Comparison of ENCODE assay signal across 20 cellular contexts in the genomic region with DNA sequence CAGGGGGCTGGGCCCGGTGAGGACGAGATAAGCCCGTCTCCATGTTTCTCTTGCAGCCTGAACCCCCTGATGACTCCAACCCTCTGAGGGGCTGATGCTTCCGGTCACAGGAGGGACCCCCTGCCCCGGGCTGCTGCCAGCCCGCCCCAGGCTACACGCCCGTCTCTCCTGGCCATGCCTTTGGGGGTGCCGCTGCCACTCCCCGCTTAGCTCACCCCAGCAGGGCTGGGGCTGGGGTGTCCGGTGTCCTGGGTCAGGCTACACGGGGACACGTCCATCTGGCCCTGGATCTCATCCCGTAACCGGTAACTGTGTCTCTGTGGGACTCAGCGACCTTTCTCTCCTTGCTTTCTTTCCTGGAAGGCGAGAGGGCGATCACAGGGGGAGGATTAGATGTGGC.
"Had no signal": no experiment of that assay in that cellular context is flagged by ENCODE, and none has a peak within 500 bp of the region (broad histone marks: within the 10 kb centered on the region; RNA-seq: fewer than 3 reads in every experiment).

No MANE protein-coding gene starts in this region.

- ATAC-seq: activated CD8-positive, alpha-beta memory T cell treated with anti-CD3 and anti-CD28 coated beads, Interleukin-2, amount 10 ng/mL, durations not matched to agents 7 days and 5 days; SK-N-SH treated with all-trans-retinoic acid at 6 μM for 48 hours; WTC11 had no signal

- H3K27me3 ChIP-seq: Peyer's patch, SJSA1 had no signal

- DNase-seq: activated CD4-positive, alpha-beta T cell treated with anti-CD3 and anti-CD28 coated beads for 1 hour; activated CD4-positive, alpha-beta T cell treated with anti-CD3 and anti-CD28 coated beads, Interleukin-2, amount 10 ng/mL, durations not matched to agents 24 days and 14 days; activated CD4-positive, alpha-beta T cell treated with anti-CD3 and anti-CD28 coated beads, Interleukin-2, amount 50 U/mL, for 48 hours; activated CD8-positive, alpha-beta memory T cell treated with anti-CD3 and anti-CD28 coated beads, Interleukin-2, amount 10 ng/mL, durations not matched to agents 7 days and 5 days; activated effector memory CD4-positive, alpha-beta T cell treated with Interleukin-2 at 50 U/mL for 16 hours; activated naive CD4-positive, alpha-beta T cell; activated T-cell treated with anti-CD3 and anti-CD28 coated beads, Interleukin-2, amount 50 U/mL, for 24 hours; KG1; NCI-H1048; NCI-H1417; NCI-H1694; NCI-H2029; NCI-H510A treated with DMSO at 0.1 percent for 48 hours; NCI-H69; NK-92 treated with Interleukin-12 subunit alpha and Interleukin-12 subunit beta, amount 100 ng/mL, for 24 hours; Peyer's patch; SHP77 had no signal

- H3K4me3 ChIP-seq: Peyer's patch, SJSA1 had no signal

- H3K9me3 ChIP-seq: Peyer's patch, SJSA1 had no signal

- H3K36me3 ChIP-seq: Peyer's patch, SJSA1 had no signal

- H3K27ac ChIP-seq: Peyer's patch, SJSA1 had no signal
